Comparison of ENCODE assay signal across 12 cellular contexts in genomic region chr2:111694690-111695089, GRCh38.
DNase-seq lines count a peak whose midpoint lies in the region; ATAC-seq, FAIRE-seq and TF ChIP-seq lines count a peak whose summit lies in the region.
"Had no signal": no experiment of that assay in that cellular context is flagged by ENCODE, and none has a peak within 500 bp of the region (broad histone marks: within the 10 kb centered on the region; RNA-seq: fewer than 3 reads in every experiment).

No MANE protein-coding gene starts in this region.

- H3K4me3 ChIP-seq in AG10803 (ENCODE audit: low read length) (no peak overlapping the region), endothelial cell of umbilical vein (replicated peaks in 1 of 3; ENCODE audit: insufficient read depth in 1 of 3, low read depth in 1 of 3, low read length in 3 of 3) (no peak overlapping the region), mesenchymal stem cell (ENCODE audit: insufficient read depth in 1 of 2, low read depth in 1 of 2, low read length in 2 of 2) (no peak overlapping the region)
- H3K4me3 ChIP-seq: tibial nerve had no signal

- peaks cover 27% of the 10 kb centered on the region for H3K4me1 ChIP-seq in endothelial cell of umbilical vein (ENCODE audit: control insufficient read depth, extremely low read depth, insufficient read depth, low read length)
- peaks cover 8% of the 10 kb centered on the region for H3K4me1 ChIP-seq in mesenchymal stem cell (ENCODE audit: control insufficient read depth, insufficient read depth, low read depth, low read length)

- H3K9me3 ChIP-seq in endothelial cell of umbilical vein (replicated peaks; ENCODE audit: control insufficient read depth, insufficient read depth, low read length) (no peaks in the 10 kb centered on the region), mesenchymal stem cell (ENCODE audit: control insufficient read depth, low read length) (peaks cover 4% of the 10 kb centered on the region)

- 92% methylated on average over 3 of the region's 3 CpGs for WGBS in mesenchymal stem cell

- H3K27ac ChIP-seq in endothelial cell of umbilical vein (ENCODE audit: insufficient read depth, low read depth, low read length) (peak overlapping the region; percentile 50), mesenchymal stem cell (ENCODE audit: low read length, poor library complexity, severe bottlenecking) (no peak overlapping the region)
- H3K27ac ChIP-seq: C4-2B, tibial nerve, VCaP had no signal

- ATAC-seq in GM21619 (IDR thresholded peaks at IDR 0.05; ENCODE audit: unreplicated experiment), result no peak
- no peak for ATAC-seq in HG03342 (IDR thresholded peaks at IDR 0.05; ENCODE audit: unreplicated experiment)

- H2AK5ac ChIP-seq in mesenchymal stem cell (ENCODE audit: low read length, severe bottlenecking), result no peak overlapping the region

- DNase-seq in AG10803 (ENCODE audit: low read depth) (peak; percentile 97), NCI-H226 (peak; percentile 96), endothelial cell of umbilical vein (ENCODE audit: low read depth, low spot score) (peak; percentile 92), mesenchymal stem cell (no peak), RKO (ENCODE audit: low spot score) (no peak)
- DNase-seq in activated CD4-positive, CD25-positive, alpha-beta regulatory T cell (lab: John Stamatoyannopoulos, UW), result no peak
- DNase-seq: activated T-cell treated with anti-CD3 and anti-CD28 coated beads, Interleukin-2, amount 50 U/mL, for 48 hours had no signal

- peak overlapping the region; percentile 23 for H2AFZ ChIP-seq in endothelial cell of umbilical vein (ENCODE audit: low read depth, low read length)
- H2AFZ ChIP-seq in mesenchymal stem cell (ENCODE audit: low read depth, low read length), result no peak overlapping the region

- dilution Hi-C loops in endothelial cell of umbilical vein (cut with MboI; ENCODE audit: extremely low pct_ligation_motif_present, low sequenced_read_pairs), result no loop called here

- H3K36me3 ChIP-seq in endothelial cell of umbilical vein (ENCODE audit: control insufficient read depth in 2 of 2, extremely low read depth in 1 of 2, insufficient read depth in 2 of 2, low read length in 2 of 2) (no peaks in the 10 kb centered on the region), mesenchymal stem cell (ENCODE audit: control insufficient read depth in 1 of 2, insufficient read depth in 2 of 2, low read depth in 1 of 2, low read length in 2 of 2) (no peaks in the 10 kb centered on the region)
- H3K36me3 ChIP-seq: tibial nerve had no signal

- peak overlapping the region; percentile 36 for H4K91ac ChIP-seq in mesenchymal stem cell (ENCODE audit: low read length)

- POLR2A ChIA-PET in endothelial cell of umbilical vein (lab: Charles Lee), result interaction anchor here (1.0 kb wide), 1 partner anchor 574 kb away, joined by 3 read pairs; the partner anchor contains the start of gene BCL2L11

- no peak overlapping the region for H2BK120ac ChIP-seq in mesenchymal stem cell (ENCODE audit: low read depth, low read length)

- H3K9ac ChIP-seq in endothelial cell of umbilical vein (replicated peaks; ENCODE audit: extremely low read depth, insufficient read depth, low read length) (no peak overlapping the region), mesenchymal stem cell (ENCODE audit: low read length) (peak overlapping the region; percentile 67)

- H3K23ac ChIP-seq in mesenchymal stem cell (ENCODE audit: low read length in 2 of 2), result no peak overlapping the region

- no peak for TF ChIP-seq POLR2A in endothelial cell of umbilical vein (IDR thresholded peaks at IDR 0.05; ENCODE audit: low read depth, low read length)

- H3K27me3 ChIP-seq in endothelial cell of umbilical vein (ENCODE audit: control insufficient read depth in 2 of 2, insufficient read depth in 2 of 2, low read length in 2 of 2) (no peaks in the 10 kb centered on the region), mesenchymal stem cell (ENCODE audit: control insufficient read depth in 1 of 2, insufficient read depth in 1 of 2, low read length in 2 of 2) (no peaks in the 10 kb centered on the region)
- H3K27me3 ChIP-seq: tibial nerve had no signal

- TF ChIP-seq CTCF in AG10803 (conservative IDR thresholded peaks at IDR 0.05; ENCODE audit: low read length) (no peak), endothelial cell of umbilical vein (IDR thresholded peaks at IDR 0.05; ENCODE audit: extremely low read depth in 1 of 2, insufficient read depth in 1 of 2, low read depth in 1 of 2, low read length in 2 of 2) (no peak)

- H3K4ac ChIP-seq in mesenchymal stem cell (ENCODE audit: low read depth in 1 of 2, low read length in 2 of 2), result no peak overlapping the region

- H2BK12ac ChIP-seq in mesenchymal stem cell (ENCODE audit: low read length in 2 of 2), result no peak overlapping the region

- no TSS peak for BruUV-seq in endothelial cell of umbilical vein (replicated peaks; lab: Mats Ljungman, UMichigan)

- peak; percentile 84 for FAIRE-seq in endothelial cell of umbilical vein (lab: Jason Lieb, UNC)

- H3K4me2 ChIP-seq in endothelial cell of umbilical vein (ENCODE audit: insufficient read depth, low read length), result peak overlapping the region; percentile 5
- H3K4me2 ChIP-seq in mesenchymal stem cell (ENCODE audit: low read length, poor library complexity, severe bottlenecking), result no peak overlapping the region

- H3K14ac ChIP-seq in mesenchymal stem cell (ENCODE audit: low read length in 2 of 2), result no peak overlapping the region

- no peak overlapping the region for H2BK15ac ChIP-seq in mesenchymal stem cell (ENCODE audit: low read depth, poor library complexity, severe bottlenecking)

- H3K79me2 ChIP-seq in endothelial cell of umbilical vein (ENCODE audit: control insufficient read depth, insufficient read depth, low read length), result no peaks in the 10 kb centered on the region

- intact Hi-C loops in endothelial cell of umbilical vein (cut with micrococcal nuclease), result no loop called here

- H3K9me1 ChIP-seq in endothelial cell of umbilical vein (replicated peaks; ENCODE audit: control insufficient read depth, extremely low read depth, insufficient read depth, low read length), result no peaks in the 10 kb centered on the region

- no peaks in the 10 kb centered on the region for H3K79me1 ChIP-seq in mesenchymal stem cell (replicated peaks; ENCODE audit: low read length, poor library complexity, severe bottlenecking)

- H2BK5ac ChIP-seq in mesenchymal stem cell (ENCODE audit: low read depth, low read length, poor library complexity, severe bottlenecking), result no peak overlapping the region

- CTCF ChIA-PET in endothelial cell of umbilical vein (lab: Charles Lee), result interaction anchor here (1.0 to 1.2 kb wide), 3 partner anchors 8 to 17 kb away, joined by 3 read pairs; no protein-coding TSS in a partner anchor

- H4K8ac ChIP-seq in mesenchymal stem cell (ENCODE audit: low read length), result no peak overlapping the region

- no peak overlapping the region for H3K18ac ChIP-seq in mesenchymal stem cell (ENCODE audit: low read depth in 1 of 2, low read length in 2 of 2)

- no peaks in the 10 kb centered on the region for H4K20me1 ChIP-seq in endothelial cell of umbilical vein (replicated peaks; ENCODE audit: control insufficient read depth, extremely low read depth, insufficient read depth, low read length)

TF ChIP-seq in endothelial cell of umbilical vein, 7 proteins besides CTCF, POLR2A, EP300 and RAD21:
- TF ChIP-seq JUN (IDR thresholded peaks at IDR 0.05; ENCODE audit: borderline replicate concordance, insufficient read depth, insufficient read length, low read depth), result peak; percentile 22
- TF ChIP-seq POLR2AphosphoS5 (IDR thresholded peaks at IDR 0.05; ENCODE audit: insufficient read depth, low read depth, low read length), result no peak

Comparison
In these comparisons a context has a peak if more than half of its experiments do, and no peak if none do; other contexts are left out.
1. DNase-seq: peak in AG10803 (single experiment), NCI-H226 (single experiment) and endothelial cell of umbilical vein (single experiment); none in mesenchymal stem cell (single experiment), activated CD4-positive, CD25-positive, alpha-beta regulatory T cell (0 of 4) and RKO (single experiment).